15 cellular contexts compared by ENCODE assay signal in the genomic region with DNA sequence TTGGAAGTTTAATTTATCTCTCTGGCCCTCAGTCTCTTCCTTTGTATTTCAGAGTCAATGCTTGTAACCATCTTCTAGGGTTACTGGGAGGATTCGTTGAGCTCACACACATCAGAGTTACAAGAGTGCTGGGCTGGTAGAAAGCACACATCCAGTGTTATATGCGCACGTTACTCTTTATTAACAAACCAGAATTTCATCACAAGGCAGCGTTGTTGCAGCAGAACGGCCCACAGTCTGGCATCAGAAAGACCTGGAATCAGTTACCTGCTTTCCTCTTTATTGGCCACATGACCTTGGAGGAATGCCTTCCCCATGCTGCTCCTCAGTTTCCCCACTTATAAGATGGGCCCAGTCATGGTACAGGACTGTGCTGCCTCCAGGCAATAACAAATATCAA. TPM values are rescaled to one million over a fixed set of nuclear protein-coding genes. Genes with fewer than 3 reads are reported as not detected.
A peak's percentile ranks its signal among the peaks of the same experiment; 100 is the strongest.
DNase-seq lines count a peak whose midpoint lies in the region; ATAC-seq and TF ChIP-seq lines count a peak whose summit lies in the region.
"Had no signal": no experiment of that assay in that cellular context is flagged by ENCODE, and none has a peak within 500 bp of the region (broad histone marks: within the 10 kb centered on the region; RNA-seq: fewer than 3 reads in every experiment).

No MANE protein-coding gene starts in this region.

- H2BK5ac ChIP-seq in trophoblast cell (ENCODE audit: low read depth, low read length, poor library complexity), result no peak overlapping the region

- POLR2A ChIA-PET in naive thymus-derived CD4-positive, alpha-beta T cell (lab: Charles Lee), result interaction anchor here (6.9 kb wide), 1 partner anchor 16 kb away, joined by 76 read pairs; a partner anchor contains a TSS

- H3K4me2 ChIP-seq in trophoblast cell (ENCODE audit: low read length), result no peak overlapping the region

- no peak overlapping the region for H3K4me3 ChIP-seq in left ventricle myocardium inferior
- no peak overlapping the region for H3K4me3 ChIP-seq in naive thymus-derived CD4-positive, alpha-beta T cell (ENCODE audit: low read length)
- no peak overlapping the region for H3K4me3 ChIP-seq in trophoblast cell (ENCODE audit: low read depth, low read length)
- H3K4me3 ChIP-seq: GM12878, GM23248 had no signal

- intact Hi-C loops in left ventricle myocardium inferior (cut with micrococcal nuclease), result loop anchor here (5.0 kb wide), 1 partner anchor 92 kb away; no protein-coding TSS in a partner anchor
- intact Hi-C loops in left cardiac atrium (cut with DNase I), result loop anchor here (5.0 to 10.0 kb wide), 2 partner anchors 92 to 95 kb away; no protein-coding TSS in a partner anchor
- intact Hi-C loops in naive thymus-derived CD4-positive, alpha-beta T cell (cut with micrococcal nuclease), result loop anchor here in 1 of 2 donors (5.0 kb wide), 1 partner anchor 1147 kb away; a partner anchor contains a TSS

- no peak overlapping the region for H2AFZ ChIP-seq in trophoblast cell (ENCODE audit: insufficient read depth, low read length, poor library complexity)
- H2AFZ ChIP-seq: GM23248 had no signal

- DNase-seq in left ventricle myocardium inferior (no peak), left cardiac atrium (no peak), trophoblast cell (peak; percentile 33 to 61)
- DNase-seq in naive thymus-derived CD4-positive, alpha-beta T cell, result no peak
- DNase-seq: C1 segment of cervical spinal cord, DMS79, GM23248 had no signal

- ATAC-seq in left cardiac atrium, result no peak
- ATAC-seq in naive thymus-derived CD4-positive, alpha-beta T cell, result no peak
- no peak for ATAC-seq in HG03097 (IDR thresholded peaks at IDR 0.05; ENCODE audit: low FRiP score, unreplicated experiment)
- no peak for ATAC-seq in GM21529 (IDR thresholded peaks at IDR 0.05; ENCODE audit: unreplicated experiment)
- no peak for ATAC-seq in GM21423 (IDR thresholded peaks at IDR 0.05; ENCODE audit: unreplicated experiment)
- ATAC-seq: GM12878, HCT116 had no signal

- peaks cover 5% of the 10 kb centered on the region for H3K79me2 ChIP-seq in trophoblast cell (ENCODE audit: control insufficient read depth, insufficient read depth, low read length, poor library complexity)

- no peak overlapping the region for H3K14ac ChIP-seq in trophoblast cell (ENCODE audit: low read length)

- no peaks in the 10 kb centered on the region for H3K9me3 ChIP-seq in left ventricle myocardium inferior (replicated peaks)
- no peaks in the 10 kb centered on the region for H3K9me3 ChIP-seq in naive thymus-derived CD4-positive, alpha-beta T cell (ENCODE audit: control insufficient read depth in 2 of 3, low read length in 3 of 3)
- peaks cover 1% of the 10 kb centered on the region for H3K9me3 ChIP-seq in trophoblast cell (ENCODE audit: insufficient read depth, low read depth, low read length)

- H4K12ac ChIP-seq in trophoblast cell (ENCODE audit: low read depth, low read length), result no peak overlapping the region

- no peak overlapping the region for H3K4me3 Mint-ChIP-seq in naive thymus-derived CD4-positive, alpha-beta T cell
- H3K4me3 Mint-ChIP-seq: B cell had no signal

- peaks cover 44 to 70% (median 63%) of the 10 kb centered on the region in 7 donors for H3K4me1 Mint-ChIP-seq in naive thymus-derived CD4-positive, alpha-beta T cell

- H2BK12ac ChIP-seq in trophoblast cell (ENCODE audit: low read length), result no peak overlapping the region

- H3K18ac ChIP-seq in trophoblast cell (ENCODE audit: low read length), result no peak overlapping the region

- H3K27ac ChIP-seq in left ventricle myocardium inferior (replicated peaks), result peak overlapping the region; percentile 88
- H3K27ac ChIP-seq in naive thymus-derived CD4-positive, alpha-beta T cell (ENCODE audit: low read depth, low read length), result no peak overlapping the region
- H3K27ac ChIP-seq in trophoblast cell (ENCODE audit: low read depth, low read length), result no peak overlapping the region
- H3K27ac ChIP-seq: GM23248 had no signal

- no peak overlapping the region for H2BK120ac ChIP-seq in trophoblast cell (ENCODE audit: insufficient read depth, low read length, poor library complexity)

- no peaks in the 10 kb centered on the region for H3K9me3 Mint-ChIP-seq in naive thymus-derived CD4-positive, alpha-beta T cell
- H3K9me3 Mint-ChIP-seq: IgD-negative memory B cell had no signal

- CTCF ChIA-PET in naive thymus-derived CD4-positive, alpha-beta T cell (lab: Charles Lee), result interaction anchor here (0.8 kb wide), 1 partner anchor 24 kb away, joined by 4 read pairs; no protein-coding TSS in a partner anchor

- peaks cover 0 to 3% (median 0%) of the 10 kb centered on the region in 5 donors for H3K27me3 Mint-ChIP-seq in naive thymus-derived CD4-positive, alpha-beta T cell
- H3K27me3 Mint-ChIP-seq: B cell; CD4-positive, alpha-beta memory T cell; IgD-negative memory B cell had no signal

- H4K91ac ChIP-seq in trophoblast cell (ENCODE audit: low read depth, low read length), result no peak overlapping the region

- peaks cover 0 to 29% (median 8%) of the 10 kb centered on the region in 5 donors for H3K36me3 Mint-ChIP-seq in naive thymus-derived CD4-positive, alpha-beta T cell
- H3K36me3 Mint-ChIP-seq: IgD-negative memory B cell had no signal

- no peak overlapping the region for H2AK5ac ChIP-seq in trophoblast cell (ENCODE audit: low read length)

- no peak overlapping the region for H3K4ac ChIP-seq in trophoblast cell (ENCODE audit: low read depth, low read length)

- peaks cover 68% of the 10 kb centered on the region for H3K4me1 ChIP-seq in left ventricle myocardium inferior
- peaks cover 7 to 12% of the 10 kb centered on the region in 2 donors for H3K4me1 ChIP-seq in naive thymus-derived CD4-positive, alpha-beta T cell (ENCODE audit: control insufficient read depth in 2 of 2, insufficient read depth in 2 of 2, low read length in 2 of 2)
- H3K4me1 ChIP-seq in trophoblast cell (ENCODE audit: control insufficient read depth in 1 of 2, insufficient read depth in 2 of 2, low read length in 2 of 2), result peaks cover 4 to 5% of the 10 kb centered on the region in 2 experiments

- no peaks in the 10 kb centered on the region for H3K27me3 ChIP-seq in left ventricle myocardium inferior (ENCODE audit: low read depth)
- H3K27me3 ChIP-seq in naive thymus-derived CD4-positive, alpha-beta T cell (ENCODE audit: control insufficient read depth in 2 of 2, insufficient read depth in 2 of 2, low read length in 2 of 2), result no peaks in the 10 kb centered on the region
- no peaks in the 10 kb centered on the region for H3K27me3 ChIP-seq in trophoblast cell (ENCODE audit: insufficient read depth, low read length)

- TF ChIP-seq CTCF in left ventricle myocardium inferior (IDR thresholded peaks at IDR 0.05; ENCODE audit: borderline replicate concordance), result no peak

- no peak overlapping the region for H3K23ac ChIP-seq in trophoblast cell (ENCODE audit: low read length)

- no peak overlapping the region for H4K8ac ChIP-seq in trophoblast cell (ENCODE audit: low read depth, low read length)

- H3K79me1 ChIP-seq in trophoblast cell (ENCODE audit: low read length), result peaks cover 13% of the 10 kb centered on the region

- peak overlapping the region in 5 of 9 donors; percentile 9 to 59 (median 31) for H3K27ac Mint-ChIP-seq in naive thymus-derived CD4-positive, alpha-beta T cell
- H3K27ac Mint-ChIP-seq: B cell, IgD-negative memory B cell had no signal

- no peak overlapping the region for H3K9ac ChIP-seq in trophoblast cell (ENCODE audit: low read length)
- H3K9ac ChIP-seq: GM23248 had no signal

- peaks cover 23% of the 10 kb centered on the region for H3K36me3 ChIP-seq in left ventricle myocardium inferior
- H3K36me3 ChIP-seq in naive thymus-derived CD4-positive, alpha-beta T cell (ENCODE audit: control insufficient read depth in 2 of 3, insufficient read depth in 3 of 3, low read length in 3 of 3), result peaks cover 0 to 35% (median 3%) of the 10 kb centered on the region in 3 experiments
- peaks cover 15 to 22% of the 10 kb centered on the region in 2 experiments for H3K36me3 ChIP-seq in trophoblast cell (ENCODE audit: control insufficient read depth in 1 of 2, insufficient read depth in 2 of 2, low read length in 2 of 2)

- WGBS in trophoblast cell (ENCODE audit: extremely low coverage, insufficient coverage, insufficient read length), result no CpG with 5 or more reads among the region's 5 CpGs

RNA-seq across cellular contexts. Expression of a gene that starts 3.9 kb away (rescaled TPM):
- total RNA-seq in left ventricle myocardium inferior (17.0 TPM), left cardiac atrium (10 to 100 TPM; 16.2 to 20.2 TPM)
- 10 to 100 TPM; 13.8 to 22.7 (median 15.3) TPM for total RNA-seq in naive thymus-derived CD4-positive, alpha-beta T cell
- polyA plus RNA-seq in naive thymus-derived CD4-positive, alpha-beta T cell, result under 1 TPM; 0.06 to 0.24 TPM
- 7.3 TPM in 2 replicates for polyA plus RNA-seq in trophoblast cell (2013)

RNA-seq across cellular contexts. Expression of a gene that starts 9.2 kb away (rescaled TPM):
- total RNA-seq in left ventricle myocardium inferior (15.6 TPM), left cardiac atrium (10 to 100 TPM; 14.1 to 18.7 TPM)
- total RNA-seq in naive thymus-derived CD4-positive, alpha-beta T cell, result 10 to 100 TPM; 13.3 to 32.1 (median 24.7) TPM
- polyA plus RNA-seq in naive thymus-derived CD4-positive, alpha-beta T cell, result 10 to 100 TPM; 41.2 to 50.5 TPM
- polyA plus RNA-seq in trophoblast cell (2013), result 6.2 and 6.5 TPM in 2 replicates

RNA-seq across cellular contexts. Expression of a gene that starts 10.0 kb away (rescaled TPM):
- total RNA-seq in left ventricle myocardium inferior, result 16.0 TPM
- 10 to 100 TPM; 14.5 to 17.0 TPM for total RNA-seq in left cardiac atrium
- total RNA-seq in naive thymus-derived CD4-positive, alpha-beta T cell, result 10 to 100 TPM in 4 of 5 experiments, 1 to 10 TPM in 1; 9.4 to 32.0 (median 16.1) TPM
- polyA plus RNA-seq in naive thymus-derived CD4-positive, alpha-beta T cell, result 1 to 10 TPM; 3.3 to 6.5 TPM
- polyA plus RNA-seq in trophoblast cell (2013), result 11.2 and 12.4 TPM in 2 replicates

RNA-seq across cellular contexts. Expression of a gene that starts 15.0 kb away (rescaled TPM):
- total RNA-seq in left ventricle myocardium inferior, result 13.2 TPM
- 10 to 100 TPM; 11.1 to 11.7 TPM for total RNA-seq in left cardiac atrium
- 10 to 100 TPM in 2 of 5 experiments, 1 to 10 TPM in 3; 5.1 to 17.1 (median 9.0) TPM for total RNA-seq in naive thymus-derived CD4-positive, alpha-beta T cell
- polyA plus RNA-seq in naive thymus-derived CD4-positive, alpha-beta T cell, result 1 to 10 TPM in 1 of 2 donors, under 1 TPM in 1; 0.65 to 2.0 TPM
- polyA plus RNA-seq in trophoblast cell (2013), result 3.4 and 3.8 TPM in 2 replicates

RNA-seq across cellular contexts. Expression of a gene that starts 28.7 kb away (rescaled TPM):
- total RNA-seq in left ventricle myocardium inferior (11.5 TPM), left cardiac atrium (10 to 100 TPM; 10.8 to 12.7 TPM)
- total RNA-seq in naive thymus-derived CD4-positive, alpha-beta T cell, result 10 to 100 TPM in 1 of 5 experiments, 1 to 10 TPM in 4; 6.1 to 11.0 (median 7.8) TPM
- 1 to 10 TPM in 1 of 2 donors, under 1 TPM in 1; 0.50 to 2.2 TPM for polyA plus RNA-seq in naive thymus-derived CD4-positive, alpha-beta T cell
- 28.5 and 29.6 TPM in 2 replicates for polyA plus RNA-seq in trophoblast cell (2013)

Comparison
In these comparisons a context has a peak if more than half of its experiments do, and no peak if none do; other contexts are left out.
1. DNase-seq: peak in trophoblast cell (2 of 2); none in left ventricle myocardium inferior (single experiment), left cardiac atrium (single experiment) and naive thymus-derived CD4-positive, alpha-beta T cell (0 of 9).